In the genomic region with DNA sequence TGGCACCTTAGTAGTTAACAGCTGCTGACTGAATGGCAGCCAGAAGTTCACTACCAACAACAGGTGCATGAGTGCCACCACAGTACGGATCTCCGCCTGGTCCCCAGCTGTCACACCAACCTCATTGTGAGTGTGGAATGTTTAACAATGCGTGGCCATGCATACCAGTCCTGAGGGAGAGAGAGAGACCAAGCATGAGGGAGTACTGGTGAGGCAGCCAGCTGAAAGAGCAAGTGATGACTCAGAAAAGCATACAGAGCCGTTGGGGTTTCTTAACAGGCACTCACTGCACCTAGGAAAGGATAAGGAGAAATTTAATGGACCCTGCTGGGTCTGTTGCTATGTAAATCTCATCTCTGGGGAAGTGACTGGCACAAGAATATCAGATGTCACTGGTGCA, we compare ENCODE assay signal across 12 cellular contexts.
A peak's percentile ranks its signal among the peaks of the same experiment; 100 is the strongest.
DNase-seq lines count a peak whose midpoint lies in the region; ATAC-seq and FAIRE-seq lines count a peak whose summit lies in the region.
"Had no signal": no experiment of that assay in that cellular context is flagged by ENCODE, and none has a peak within 500 bp of the region (broad histone marks: within the 10 kb centered on the region; RNA-seq: fewer than 3 reads in every experiment).

No MANE protein-coding gene starts in this region.

- FAIRE-seq in urothelium cell line (lab: Jason Lieb, UNC): no peak
- FAIRE-seq: endometrium had no signal

- ATAC-seq in GM18511 (IDR thresholded peaks at IDR 0.05; ENCODE audit: unreplicated experiment): no peak

- DNase-seq in NCI-H82 (lab: John Stamatoyannopoulos, UW) (peak; percentile 24), NCI-H82 treated with DMSO at 0.1 percent for 48 hours (lab: John Stamatoyannopoulos, UW; ENCODE audit: unreplicated experiment) (no peak), NCI-H526 treated with DMSO at 0.1 percent for 48 hours (lab: John Stamatoyannopoulos, UW) (peak; percentile 64), glomerular visceral epithelial cell (ENCODE audit: extremely low spot score) (peak; percentile 59), urothelium cell line (ENCODE audit: low spot score) (peak; percentile 4), T-helper 1 cell (no peak), ureter (ENCODE audit: low spot score) (no peak)
- DNase-seq: activated CD4-positive, alpha-beta T cell treated with anti-CD3 and anti-CD28 coated beads, Interleukin-2, amount 50 U/mL, for 4 hours; Calu3; MG63 had no signal

Comparison
In these comparisons a context has a peak if more than half of its experiments do, and no peak if none do; other contexts are left out.
1. DNase-seq: peak in NCI-H82 (single experiment), NCI-H526 treated with DMSO at 0.1 percent for 48 hours (single experiment), glomerular visceral epithelial cell (single experiment) and urothelium cell line (single experiment); none in NCI-H82 treated with DMSO at 0.1 percent for 48 hours (single experiment), T-helper 1 cell (0 of 5) and ureter (single experiment).